Comparison of ENCODE assay signal across 1 cellular context in genomic region chr19:28351761-28352160, GRCh38.
TF ChIP-seq lines count a peak whose summit lies in the region.

No MANE protein-coding gene starts in this region.

TF ChIP-seq in H1, 55 proteins besides CTCF, POLR2A, EP300 and RAD21 (continued from another document):
- no peak for TF ChIP-seq CHD2 (IDR thresholded peaks at IDR 0.05; ENCODE audit: low read length)
- TF ChIP-seq ZNF274 (IDR thresholded peaks at IDR 0.05; ENCODE audit: borderline replicate concordance, extremely low read depth, low read length): no peak
- no peak for TF ChIP-seq HDAC6 (IDR thresholded peaks at IDR 0.05; ENCODE audit: low read depth, low read length)
- no peak for TF ChIP-seq JUN (IDR thresholded peaks at IDR 0.05; ENCODE audit: low read depth, low read length)
- no peak for TF ChIP-seq PHF8 (conservative IDR thresholded peaks at IDR 0.05; ENCODE audit: low read depth, low read length)
- TF ChIP-seq CBX5 (IDR thresholded peaks at IDR 0.05; ENCODE audit: low read depth, low read length): no peak
- TF ChIP-seq RBBP5 (IDR thresholded peaks at IDR 0.05; ENCODE audit: borderline replicate concordance, low read depth, low read length): no peak
- no peak for TF ChIP-seq SUZ12 (IDR thresholded peaks at IDR 0.05; ENCODE audit: low read length)
- TF ChIP-seq TAF7 (optimal IDR thresholded peaks at IDR 0.05; ENCODE audit: borderline replicate concordance, low read depth, low read length): no peak
- TF ChIP-seq POLR2AphosphoS5 (IDR thresholded peaks at IDR 0.05; ENCODE audit: low read depth, low read length): no peak
